ENCODE assay signal across 15 cellular contexts in the genomic region with DNA sequence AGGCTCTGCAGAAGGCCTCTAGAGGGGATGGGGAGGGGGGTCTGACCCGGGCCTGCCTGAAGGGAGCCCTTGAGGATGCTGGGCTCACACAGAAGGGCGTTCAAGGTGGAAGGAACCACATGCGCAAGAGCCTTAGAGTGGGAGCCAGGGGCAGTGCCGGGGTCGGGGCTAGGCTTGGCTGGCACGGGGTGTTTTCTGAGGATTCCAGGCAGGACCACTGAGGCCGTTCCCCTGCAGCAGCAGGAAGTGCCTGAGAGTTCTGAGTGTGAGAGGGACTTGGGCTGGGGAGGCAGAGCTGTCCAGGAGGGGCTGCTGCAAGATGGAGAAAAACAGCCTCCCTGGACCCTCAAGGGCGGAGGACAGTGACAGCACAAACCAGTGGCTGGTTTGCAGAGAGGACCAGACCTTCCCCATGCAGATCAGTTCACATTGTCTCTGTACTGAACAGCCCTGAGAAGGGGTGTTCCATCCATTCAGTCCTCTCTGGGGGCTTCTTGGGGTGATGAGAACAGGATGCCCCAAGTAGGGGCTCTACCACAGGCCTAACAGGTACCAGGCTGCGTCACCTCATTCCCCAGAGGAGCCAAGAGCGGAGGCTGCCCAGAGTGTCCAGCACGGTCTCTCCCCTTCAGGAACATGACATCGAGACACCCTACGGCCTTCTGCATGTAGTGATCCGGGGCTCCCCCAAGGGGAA.
"Had no signal": no experiment of that assay in that cellular context is flagged by ENCODE, and none has a peak within 500 bp of the region (broad histone marks: within the 10 kb centered on the region; RNA-seq: fewer than 3 reads in every experiment).

No MANE protein-coding gene starts in this region.

- H3K4me3 Mint-ChIP-seq: activated CD4-positive, alpha-beta T cell treated with anti-CD3 and anti-CD28 coated beads, Interleukin-2, amount 10 ng/mL, durations not matched to agents 7 days and 5 days; activated naive CD4-positive, alpha-beta T cell treated with anti-CD3 and anti-CD28 coated beads, Interleukin-2, amount 10 ng/mL, durations not matched to agents 7 days and 5 days; T-cell had no signal

- H3K27ac Mint-ChIP-seq: activated CD4-positive, alpha-beta T cell treated with anti-CD3 and anti-CD28 coated beads, Interleukin-2, amount 10 ng/mL, durations not matched to agents 7 days and 5 days; activated naive CD4-positive, alpha-beta T cell treated with anti-CD3 and anti-CD28 coated beads, Interleukin-2, amount 10 ng/mL, durations not matched to agents 7 days and 5 days; T-cell had no signal

- H3K36me3 ChIP-seq: cardiac muscle cell, colonic mucosa had no signal

- DNase-seq: activated CD4-positive, alpha-beta T cell treated with anti-CD3 and anti-CD28 coated beads, Interleukin-2, amount 10 ng/mL, durations not matched to agents 7 days and 5 days; activated naive CD4-positive, alpha-beta T cell treated with anti-CD3 and anti-CD28 coated beads, Interleukin-2, amount 10 ng/mL, durations not matched to agents 7 days and 5 days; colonic mucosa; effector CD4-positive, alpha-beta T cell; esophagus squamous epithelium; midbrain; retina; stimulated activated CD4-positive, alpha-beta T cell treated with anti-CD3 and anti-CD28 coated beads, Interleukin-4, amount 100 ng/mL, for 4 hours; stimulated activated naive CD8-positive, alpha-beta T cell treated with anti-CD3 and anti-CD28 coated beads, Interleukin-15, Interleukin-2, amounts not matched to agents 100 U/mL and 50 U/mL, for 24 hours; T-cell; T-helper 9 cell; trophoblast cell had no signal

- H3K27ac ChIP-seq: cardiac muscle cell, colonic mucosa, esophagus squamous epithelium, parathyroid adenoma had no signal

- H3K9ac ChIP-seq: parathyroid adenoma had no signal

- H3K4me3 ChIP-seq: cardiac muscle cell, colonic mucosa, esophagus squamous epithelium, lung had no signal

- H3K4me1 ChIP-seq: parathyroid adenoma had no signal

- H3K79me2 ChIP-seq: parathyroid adenoma had no signal

- H3K9me3 Mint-ChIP-seq: activated CD4-positive, alpha-beta T cell treated with anti-CD3 and anti-CD28 coated beads, Interleukin-2, amount 10 ng/mL, durations not matched to agents 7 days and 5 days; activated naive CD4-positive, alpha-beta T cell treated with anti-CD3 and anti-CD28 coated beads, Interleukin-2, amount 10 ng/mL, durations not matched to agents 7 days and 5 days; T-cell had no signal

- H2AFZ ChIP-seq: parathyroid adenoma had no signal

- ATAC-seq: stimulated activated naive CD8-positive, alpha-beta T cell treated with anti-CD3 and anti-CD28 coated beads, Interleukin-15, Interleukin-2, amounts not matched to agents 100 U/mL and 50 U/mL, for 24 hours; T-cell had no signal

- H3K36me3 Mint-ChIP-seq: activated naive CD4-positive, alpha-beta T cell treated with anti-CD3 and anti-CD28 coated beads, Interleukin-2, amount 10 ng/mL, durations not matched to agents 7 days and 5 days; T-cell had no signal

- H3K9me3 ChIP-seq: colonic mucosa, esophagus squamous epithelium had no signal

- H3K27me3 ChIP-seq: cardiac muscle cell had no signal
